In the genomic region with DNA sequence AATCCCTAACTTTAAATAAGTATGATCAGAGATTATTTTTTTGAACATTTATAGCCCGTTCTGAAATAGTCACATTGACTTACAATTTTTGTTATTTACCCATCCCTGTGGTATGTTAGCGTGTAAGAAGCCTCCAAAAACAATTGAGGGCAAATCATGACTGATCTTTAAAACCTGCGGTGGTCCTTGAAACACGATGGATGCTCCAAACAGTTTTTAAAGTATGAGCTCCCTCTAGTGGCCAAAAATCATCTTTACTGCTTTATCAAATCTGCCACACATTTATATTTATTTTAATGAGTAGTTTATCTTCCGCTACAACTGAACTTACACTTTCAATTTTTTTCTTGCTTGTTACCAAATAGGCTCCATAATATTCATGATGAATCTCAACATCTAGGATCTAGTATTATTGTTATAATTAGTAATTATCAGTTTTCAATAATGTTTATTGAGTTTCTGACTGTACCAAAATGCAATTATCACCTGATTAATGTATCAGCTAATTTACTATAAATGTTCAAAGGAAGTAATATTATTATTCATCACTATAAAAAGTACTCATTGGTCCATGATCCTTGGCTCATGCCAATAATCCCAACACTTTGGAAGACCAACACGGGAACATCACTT, we compare ENCODE assay signal across 8 cellular contexts. TPM values are rescaled to one million over a fixed set of nuclear protein-coding genes. Genes with fewer than 3 reads are reported as not detected.
DNase-seq lines count a peak whose midpoint lies in the region; ATAC-seq and TF ChIP-seq lines count a peak whose summit lies in the region.

No MANE protein-coding gene starts in this region.

- ATAC-seq in GM23338, result peak; percentile 52
- ATAC-seq in SK-N-SH treated with all-trans-retinoic acid at 6 μM for 48 hours, result peak; percentile 81
- no peak for ATAC-seq in HG03457 (IDR thresholded peaks at IDR 0.05; ENCODE audit: unreplicated experiment)

- H3K27me3 Mint-ChIP-seq in GM23338 (ENCODE audit: insufficient read depth, low read depth, poor library complexity), result no peaks in the 10 kb centered on the region
- peaks cover 8% of the 10 kb centered on the region for H3K27me3 Mint-ChIP-seq in progenitor cell of endocrine pancreas
- peaks cover 10% of the 10 kb centered on the region for H3K27me3 Mint-ChIP-seq in activated T-helper 2 cell treated with anti-CD3 and anti-CD28 coated beads, Interferon-gamma antibody, Interleukin-2, Interleukin-4, amounts not matched to agents 10 μg/mL and 5 μg/mL and 100 μg/mL, durations not matched to agents 14 hours and 24 hours and 36 hours (ENCODE audit: low read depth)

- no peak overlapping the region for H2AFZ ChIP-seq in GM23338

- H4K20me1 ChIP-seq in GM23338 (replicated peaks; ENCODE audit: insufficient read depth), result no peaks in the 10 kb centered on the region

- no peaks in the 10 kb centered on the region for H3K4me1 ChIP-seq in GM23338 (ENCODE audit: insufficient read depth)

- H3F3A ChIP-seq in GM23338 (replicated peaks; ENCODE audit: low read depth), result no peaks in the 10 kb centered on the region

- H3K27ac ChIP-seq in GM23338 (ENCODE audit: low read depth), result no peak overlapping the region

- peak; percentile 89 for DNase-seq in DMS79 treated with DMSO at 0.1 percent for 48 hours (lab: John Stamatoyannopoulos, UW)
- DNase-seq in GM23338 (ENCODE audit: low spot score), result peak; percentile 89
- peak; percentile 34 for DNase-seq in NCI-H1417 treated with DMSO at 0.1 percent for 48 hours (lab: John Stamatoyannopoulos, UW)
- peak; percentile 74 for DNase-seq in fibroblast of mammary gland (ENCODE audit: low read depth)
- no peak for DNase-seq in progenitor cell of endocrine pancreas (ENCODE audit: low spot score, unreplicated experiment)
- no peak for DNase-seq in activated T-helper 2 cell treated with anti-CD3 and anti-CD28 coated beads, Interferon-gamma antibody, Interleukin-2, Interleukin-4, amounts not matched to agents 10 μg/mL and 5 μg/mL and 100 μg/mL, durations not matched to agents 14 hours and 24 hours and 36 hours (ENCODE audit: low spot score)

- H3K36me3 ChIP-seq in GM23338 (ENCODE audit: insufficient read depth), result no peaks in the 10 kb centered on the region

- H3K4me3 Mint-ChIP-seq in GM23338 (no peak overlapping the region), progenitor cell of endocrine pancreas (ENCODE audit: low read depth) (no peak overlapping the region)
- no peak overlapping the region for H3K4me3 Mint-ChIP-seq in activated T-helper 2 cell treated with anti-CD3 and anti-CD28 coated beads, Interferon-gamma antibody, Interleukin-2, Interleukin-4, amounts not matched to agents 10 μg/mL and 5 μg/mL and 100 μg/mL, durations not matched to agents 14 hours and 24 hours and 36 hours (ENCODE audit: low read depth)

- peaks cover 2% of the 10 kb centered on the region; the same call in 1 of the 3 replicates for H3K4me1 Mint-ChIP-seq in GM23338
- no peaks in the 10 kb centered on the region for H3K4me1 Mint-ChIP-seq in progenitor cell of endocrine pancreas (ENCODE audit: low read depth)
- no peaks in the 10 kb centered on the region for H3K4me1 Mint-ChIP-seq in activated T-helper 2 cell treated with anti-CD3 and anti-CD28 coated beads, Interferon-gamma antibody, Interleukin-2, Interleukin-4, amounts not matched to agents 10 μg/mL and 5 μg/mL and 100 μg/mL, durations not matched to agents 14 hours and 24 hours and 36 hours (ENCODE audit: low read depth)

- H3K27ac Mint-ChIP-seq in GM23338, result no peak overlapping the region
- no peak overlapping the region for H3K27ac Mint-ChIP-seq in progenitor cell of endocrine pancreas
- H3K27ac Mint-ChIP-seq in activated T-helper 2 cell treated with anti-CD3 and anti-CD28 coated beads, Interferon-gamma antibody, Interleukin-2, Interleukin-4, amounts not matched to agents 10 μg/mL and 5 μg/mL and 100 μg/mL, durations not matched to agents 14 hours and 24 hours and 36 hours, result no peak overlapping the region

- H3K36me3 Mint-ChIP-seq in GM23338 (ENCODE audit: low read depth) (no peaks in the 10 kb centered on the region), progenitor cell of endocrine pancreas (ENCODE audit: insufficient read depth) (no peaks in the 10 kb centered on the region)
- H3K36me3 Mint-ChIP-seq in activated T-helper 2 cell treated with anti-CD3 and anti-CD28 coated beads, Interferon-gamma antibody, Interleukin-2, Interleukin-4, amounts not matched to agents 10 μg/mL and 5 μg/mL and 100 μg/mL, durations not matched to agents 14 hours and 24 hours and 36 hours (ENCODE audit: low read depth), result no peaks in the 10 kb centered on the region

- H3K79me2 ChIP-seq in GM23338 (replicated peaks; ENCODE audit: insufficient read depth), result no peaks in the 10 kb centered on the region

- H3K4me2 ChIP-seq in GM23338, result no peak overlapping the region

- TF ChIP-seq CTCF in GM23338 (conservative IDR thresholded peaks at IDR 0.05; ENCODE audit: low read depth in 2 of 2) (peak; percentile 74 to 88), fibroblast of mammary gland (conservative IDR thresholded peaks at IDR 0.05; ENCODE audit: control insufficient read depth, insufficient read depth, low read depth, low read length) (peak; percentile 53), progenitor cell of endocrine pancreas (IDR thresholded peaks at IDR 0.05; ENCODE audit: unreplicated experiment) (peak; percentile 87)

- intact Hi-C loops in activated T-helper 2 cell treated with anti-CD3 and anti-CD28 coated beads, Interferon-gamma antibody, Interleukin-2, Interleukin-4, amounts not matched to agents 10 μg/mL and 5 μg/mL and 100 μg/mL, durations not matched to agents 14 hours and 24 hours and 36 hours (cut with micrococcal nuclease), result loop anchor here (1.0 kb wide), 1 partner anchor 603 kb away; no protein-coding TSS in a partner anchor

- H3K4me3 ChIP-seq in GM23338 (no peak overlapping the region), fibroblast of mammary gland (ENCODE audit: control insufficient read depth, low read depth, low read length) (no peak overlapping the region)

- H3K9me2 ChIP-seq in GM23338 (ENCODE audit: insufficient read depth), result no peaks in the 10 kb centered on the region; the same call in 1 of the 2 replicates

- H3K9me3 Mint-ChIP-seq in GM23338 (no peaks in the 10 kb centered on the region; the same call in 2 of the 3 replicates), progenitor cell of endocrine pancreas (ENCODE audit: low read depth) (no peaks in the 10 kb centered on the region)
- no peaks in the 10 kb centered on the region for H3K9me3 Mint-ChIP-seq in activated T-helper 2 cell treated with anti-CD3 and anti-CD28 coated beads, Interferon-gamma antibody, Interleukin-2, Interleukin-4, amounts not matched to agents 10 μg/mL and 5 μg/mL and 100 μg/mL, durations not matched to agents 14 hours and 24 hours and 36 hours

- H3K27me3 ChIP-seq in GM23338 (ENCODE audit: insufficient read depth), result no peaks in the 10 kb centered on the region

TF ChIP-seq in GM23338, 12 proteins besides CTCF, POLR2A, EP300 and RAD21 (continues in another document):
- TF ChIP-seq NANOG (IDR thresholded peaks at IDR 0.05; ENCODE audit: borderline replicate concordance), result no peak

TF ChIP-seq in SK-N-SH treated with all-trans-retinoic acid at 6 μM for 48 hours, 23 proteins besides CTCF, POLR2A, EP300 and RAD21:
- TF ChIP-seq CSDC2 (CRISPR knock-in tag; IDR thresholded peaks at IDR 0.05), result no peak
- TF ChIP-seq PATZ1 (CRISPR knock-in tag; IDR thresholded peaks at IDR 0.05; ENCODE audit: borderline replicate concordance), result no peak
- peak; percentile 54; the same call in 1 of the 2 replicates for TF ChIP-seq ZNF8 (CRISPR knock-in tag; IDR thresholded peaks at IDR 0.05)
- no peak for TF ChIP-seq SNAI2 (CRISPR knock-in tag; IDR thresholded peaks at IDR 0.05)
- TF ChIP-seq TCF4 (CRISPR knock-in tag; IDR thresholded peaks at IDR 0.05; ENCODE audit: borderline replicate concordance), result no peak

RNA-seq across cellular contexts. Expression of gene MARCKS, which starts 52.2 kb away (rescaled TPM):
- 85.9 and 87.6 TPM in 2 replicates for total RNA-seq in GM23338 (2014; rRNA removed; shearing (Covaris generic))
- polyA plus RNA-seq in GM23338 (2016; fragmentation: Nextera tagmentation; extraction: Ambion mirVana), result 71.5 and 82.6 TPM in 2 replicates
- 153 and 158 TPM in 2 replicates for total RNA-seq in progenitor cell of endocrine pancreas
- 0.28 and 0.34 TPM in 2 replicates for total RNA-seq in activated T-helper 2 cell treated with anti-CD3 and anti-CD28 coated beads, Interferon-gamma antibody, Interleukin-2, Interleukin-4, amounts not matched to agents 10 μg/mL and 5 μg/mL and 100 μg/mL, durations not matched to agents 14 hours and 24 hours and 36 hours

Comparison
In these comparisons a context has a peak if more than half of its experiments do, and no peak if none do; other contexts are left out.
1. DNase-seq: peak in DMS79 treated with DMSO at 0.1 percent for 48 hours (single experiment), GM23338 (single experiment), NCI-H1417 treated with DMSO at 0.1 percent for 48 hours (single experiment) and fibroblast of mammary gland (single experiment); none in progenitor cell of endocrine pancreas (single experiment) and activated T-helper 2 cell treated with anti-CD3 and anti-CD28 coated beads, Interferon-gamma antibody, Interleukin-2, Interleukin-4, amounts not matched to agents 10 μg/mL and 5 μg/mL and 100 μg/mL, durations not matched to agents 14 hours and 24 hours and 36 hours (single experiment).
2. RNA of gene MARCKS, which starts 52.2 kb away (total RNA-seq): 153 to 158 TPM in progenitor cell of endocrine pancreas and 85.9 to 87.6 TPM in GM23338; 0.28 to 0.34 TPM in activated T-helper 2 cell treated with anti-CD3 and anti-CD28 coated beads, Interferon-gamma antibody, Interleukin-2, Interleukin-4, amounts not matched to agents 10 μg/mL and 5 μg/mL and 100 μg/mL, durations not matched to agents 14 hours and 24 hours and 36 hours; every median in the first group is over 10 times any median in the second.
3. Peak in every context shown above with its lines, with median percentiles within 50 percentile points of each other: CTCF ChIP-seq.